Comparison of ENCODE assay signal across 10 cellular contexts in the genomic region with DNA sequence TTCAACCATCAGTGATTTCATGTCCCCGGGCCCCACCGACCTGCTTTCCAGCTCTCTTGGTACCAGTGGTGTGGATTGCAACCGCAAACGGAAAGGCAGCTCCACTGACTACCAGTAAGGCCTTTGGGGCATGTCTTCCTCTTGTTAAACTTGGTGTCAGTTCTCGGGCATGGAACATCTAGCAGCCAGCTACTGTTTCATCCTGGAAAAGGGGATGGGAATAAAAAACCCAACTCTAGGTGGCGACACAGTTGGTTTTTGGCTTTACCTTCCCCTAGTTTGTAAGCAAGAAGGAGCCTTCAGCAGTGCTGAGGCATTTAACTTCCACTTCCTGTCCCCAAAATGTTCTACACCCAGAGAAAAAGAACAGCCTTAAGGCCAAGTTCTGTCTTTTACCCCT.
DNase-seq lines count a peak whose midpoint lies in the region; ATAC-seq and TF ChIP-seq lines count a peak whose summit lies in the region.
"Had no signal": no experiment of that assay in that cellular context is flagged by ENCODE, and none has a peak within 500 bp of the region (broad histone marks: within the 10 kb centered on the region; RNA-seq: fewer than 3 reads in every experiment).

No MANE protein-coding gene starts in this region.

- H3K4me2 ChIP-seq in OCI-LY7 (ENCODE audit: low read length): no peak overlapping the region

- H3K9me2 ChIP-seq in OCI-LY7 (ENCODE audit: insufficient read depth, low read length): no peaks in the 10 kb centered on the region

- DNase-seq in ACHN: peak; percentile 40
- DNase-seq in OCI-LY7 (ENCODE audit: low spot score): peak; percentile 12
- peak; percentile 37 for DNase-seq in fibroblast of villous mesenchyme (ENCODE audit: low read depth)
- no peak for DNase-seq in NCI-H128 (lab: John Stamatoyannopoulos, UW; ENCODE audit: unreplicated experiment)
- no peak for DNase-seq in NCI-H774 (lab: John Stamatoyannopoulos, UW)
- no peak for DNase-seq in OCI-M2 (lab: John Stamatoyannopoulos, UW; ENCODE audit: unreplicated experiment)
- DNase-seq: activated CD4-positive, alpha-beta T cell treated with anti-CD3 and anti-CD28 coated beads for 48 hours; NCI-H1694 treated with DMSO at 0.1 percent for 48 hours had no signal

- in situ Hi-C loops in ACHN (cut with HindIII; ENCODE audit: low pct_ligation_motif_present, low pct_unique_long_range_greater_than_20kb, low sequenced_read_pairs): no loop called here

- H3K9me3 ChIP-seq in OCI-LY7 (ENCODE audit: low read length): no peaks in the 10 kb centered on the region

- H2AFZ ChIP-seq in OCI-LY7 (ENCODE audit: low read length): no peak overlapping the region

- no peak overlapping the region for H3K27ac ChIP-seq in OCI-LY7 (ENCODE audit: low read depth, low read length, poor library complexity, severe bottlenecking)

- no peaks in the 10 kb centered on the region for H3K79me2 ChIP-seq in OCI-LY7 (ENCODE audit: insufficient read depth, low read depth, low read length)

- H3K4me3 ChIP-seq in OCI-LY7 (ENCODE audit: low read depth, low read length, poor library complexity, severe bottlenecking): no peak overlapping the region
- no peak overlapping the region for H3K4me3 ChIP-seq in fibroblast of villous mesenchyme (ENCODE audit: low read depth, low read length)

- peak; percentile 40 for TF ChIP-seq CTCF in GM12873 (IDR thresholded peaks at IDR 0.05; ENCODE audit: insufficient read depth, low read depth, low read length, missing control alignments)
- TF ChIP-seq CTCF in OCI-LY7 (conservative IDR thresholded peaks at IDR 0.05; ENCODE audit: low read length): peak; percentile 63
- peak; percentile 57 for TF ChIP-seq CTCF in fibroblast of villous mesenchyme (IDR thresholded peaks at IDR 0.05; ENCODE audit: insufficient read depth, low read depth, low read length)

- POLR2A ChIA-PET in OCI-LY7 (lab: Charles Lee): no interaction called here

- H4K20me1 ChIP-seq in OCI-LY7 (ENCODE audit: insufficient read depth, low read length): no peaks in the 10 kb centered on the region

- no TSS peak for BruUV-seq in OCI-LY7 (replicated peaks; lab: Mats Ljungman, UMichigan)

- CTCF ChIA-PET in OCI-LY7 (lab: Charles Lee; ENCODE audit: unreplicated experiment): no interaction called here

- H3K36me3 ChIP-seq in OCI-LY7 (ENCODE audit: insufficient read depth, low read length): no peaks in the 10 kb centered on the region

- intact Hi-C loops in OCI-LY7 (cut with micrococcal nuclease; ENCODE audit: unreplicated experiment): no loop called here

- ATAC-seq in HG02973 (IDR thresholded peaks at IDR 0.05; ENCODE audit: unreplicated experiment): no peak

- H3K4me1 ChIP-seq in OCI-LY7 (ENCODE audit: insufficient read depth, low read length, poor library complexity, severe bottlenecking): no peaks in the 10 kb centered on the region

Comparison
In these comparisons a context has a peak if more than half of its experiments do, and no peak if none do; other contexts are left out.
1. DNase-seq: peak in ACHN (single experiment), OCI-LY7 (single experiment) and fibroblast of villous mesenchyme (single experiment); none in NCI-H128 (single experiment), NCI-H774 (single experiment) and OCI-M2 (single experiment).
2. Peak in every context shown above with its lines, with median percentiles within 50 percentile points of each other: CTCF ChIP-seq.